ENCODE assay signal across 2 cellular contexts in genomic region chr2:71756280-71756906, GRCh38.
TF ChIP-seq lines count a peak whose summit lies in the region.

No MANE protein-coding gene starts in this region.

TF ChIP-seq in A549, 52 proteins besides CTCF, POLR2A, EP300 and RAD21 (continued from another document):
- TF ChIP-seq ATOH8 (CRISPR knock-in tag; IDR thresholded peaks at IDR 0.05; ENCODE audit: low read depth), result no peak
- no peak for TF ChIP-seq NR3C1 (IDR thresholded peaks at IDR 0.05)
- no peak for TF ChIP-seq NFE2L2 (conservative IDR thresholded peaks at IDR 0.05; ENCODE audit: low read length)
- no peak for TF ChIP-seq ESRRA (IDR thresholded peaks at IDR 0.05; ENCODE audit: borderline replicate concordance, low read length)
- TF ChIP-seq MAFK (IDR thresholded peaks at IDR 0.05; ENCODE audit: partially characterized antibody), result no peak
- TF ChIP-seq HES2 (IDR thresholded peaks at IDR 0.05), result no peak
- no peak for TF ChIP-seq GATA3 (IDR thresholded peaks at IDR 0.05; ENCODE audit: borderline replicate concordance)
- no peak for TF ChIP-seq ZFP36 (IDR thresholded peaks at IDR 0.05; ENCODE audit: borderline replicate concordance, partially characterized antibody)
- TF ChIP-seq CBX2 (IDR thresholded peaks at IDR 0.05; ENCODE audit: borderline replicate concordance, low read depth), result no peak
- no peak for TF ChIP-seq FOSL2 (IDR thresholded peaks at IDR 0.05)
- no peak for TF ChIP-seq FOSL2 (CRISPR knock-in tag; IDR thresholded peaks at IDR 0.05)
- no peak for TF ChIP-seq RCOR1 (IDR thresholded peaks at IDR 0.05; ENCODE audit: low read depth, low read length)
- no peak for TF ChIP-seq ELK1 (IDR thresholded peaks at IDR 0.05; ENCODE audit: low read depth, low read length)
- no peak for TF ChIP-seq REST (IDR thresholded peaks at IDR 0.05)
- no peak for TF ChIP-seq MYC (IDR thresholded peaks at IDR 0.05; ENCODE audit: borderline replicate concordance, low read length)
- no peak for TF ChIP-seq TFCP2L1 (CRISPR knock-in tag; IDR thresholded peaks at IDR 0.05)

TF ChIP-seq in HCT116, 20 proteins besides CTCF, POLR2A, EP300 and RAD21 (continued from another document):
- TF ChIP-seq REST (IDR thresholded peaks at IDR 0.05; ENCODE audit: low read depth) (no peak), ATF3 (IDR thresholded peaks at IDR 0.05) (no peak), EZH2 (IDR thresholded peaks at IDR 0.05) (no peak), EGR1 (IDR thresholded peaks at IDR 0.05; ENCODE audit: low read depth) (no peak), ZNF274 (IDR thresholded peaks at IDR 0.05; ENCODE audit: low read depth, low read length) (no peak), SP1 (IDR thresholded peaks at IDR 0.05; ENCODE audit: low read depth) (no peak), EZH2phosphoT487 (IDR thresholded peaks at IDR 0.05; ENCODE audit: borderline replicate concordance) (no peak), SRF (IDR thresholded peaks at IDR 0.05; ENCODE audit: low read depth) (no peak), YY1 (IDR thresholded peaks at IDR 0.05; ENCODE audit: extremely low read depth, insufficient replicate concordance, low read depth, low read length) (no peak), ELF1 (IDR thresholded peaks at IDR 0.05; ENCODE audit: borderline replicate concordance, low read depth) (no peak), ZFX (IDR thresholded peaks at IDR 0.05) (no peak), CEBPB (IDR thresholded peaks at IDR 0.05; ENCODE audit: low read depth) (no peak), POLR2AphosphoS5 (IDR thresholded peaks at IDR 0.05; ENCODE audit: low read depth, low read length) (no peak), ZBTB33 (IDR thresholded peaks at IDR 0.05; ENCODE audit: extremely low read depth, insufficient replicate concordance, low read length) (no peak), JUND (IDR thresholded peaks at IDR 0.05) (no peak), FOSL1 (IDR thresholded peaks at IDR 0.05; ENCODE audit: low read depth) (no peak), TCF7L2 (IDR thresholded peaks at IDR 0.05; ENCODE audit: borderline replicate concordance, extremely low read depth, insufficient read depth, insufficient read length) (no peak)
